ENCODE assay signal across 9 cellular contexts in genomic region chr10:133356549-133356948, GRCh38. TPM values are rescaled to one million over a fixed set of nuclear protein-coding genes. Genes with fewer than 3 reads are reported as not detected.
DNase-seq lines count a peak whose midpoint lies in the region; TF ChIP-seq lines count a peak whose summit lies in the region.
"Had no signal": no experiment of that assay in that cellular context is flagged by ENCODE, and none has a peak within 500 bp of the region (broad histone marks: within the 10 kb centered on the region; RNA-seq: fewer than 3 reads in every experiment).

No MANE protein-coding gene starts in this region.

- intact Hi-C loops in activated CD4-positive, alpha-beta memory T cell treated with anti-CD3 and anti-CD28 coated beads for 36 hours (cut with micrococcal nuclease): loop anchor here (5.0 kb wide), 2 partner anchors 36 to 49 kb away; partner anchors contain the start of genes MTG1, TUBGCP2 and ZNF511
- intact Hi-C loops in left ventricle myocardium inferior (cut with micrococcal nuclease): no loop called here
- intact Hi-C loops in spleen (cut with DNase I; ENCODE audit: low total_unique reads): no loop called here

- no peaks in the 10 kb centered on the region for H3K27me3 ChIP-seq in left ventricle myocardium inferior (ENCODE audit: low read depth)
- H3K27me3 ChIP-seq in spleen (replicated peaks in 1 of 7): no peaks in the 10 kb centered on the region

- DNase-seq in activated CD4-positive, alpha-beta memory T cell treated with anti-CD3 and anti-CD28 coated beads for 36 hours: no peak
- DNase-seq in left ventricle myocardium inferior: no peak
- DNase-seq in spleen: no peak
- no peak for DNase-seq in anterior cingulate cortex (lab: John Stamatoyannopoulos, UW)
- DNase-seq in nucleus accumbens (lab: John Stamatoyannopoulos, UW): no peak
- DNase-seq in iPS-NIHi11 (ENCODE audit: low spot score): no peak

- H3K9me3 Mint-ChIP-seq in activated CD4-positive, alpha-beta memory T cell treated with anti-CD3 and anti-CD28 coated beads for 36 hours: no peaks in the 10 kb centered on the region

- H3K27ac ChIP-seq in left ventricle myocardium inferior (replicated peaks) (no peak overlapping the region), spleen (no peak overlapping the region)

- peaks cover 31% of the 10 kb centered on the region for H3K4me1 ChIP-seq in left ventricle myocardium inferior
- H3K4me1 ChIP-seq in spleen: peaks cover 8 to 39% (median 20%) of the 10 kb centered on the region in 6 donors

- WGBS in spleen, 5 donors: 78 to 95% (median 84%) methylated on average over 4 to 10 of the region's 10 CpGs

- H3K27ac Mint-ChIP-seq in activated CD4-positive, alpha-beta memory T cell treated with anti-CD3 and anti-CD28 coated beads for 36 hours: no peak overlapping the region

- H3K9me3 ChIP-seq in left ventricle myocardium inferior (replicated peaks): no peaks in the 10 kb centered on the region
- no peaks in the 10 kb centered on the region for H3K9me3 ChIP-seq in spleen

- H3K36me3 ChIP-seq in left ventricle myocardium inferior (no peaks in the 10 kb centered on the region), spleen (peaks cover 0 to 18% (median 0%) of the 10 kb centered on the region in 6 donors)

- POLR2A ChIA-PET in activated CD4-positive, alpha-beta memory T cell treated with anti-CD3 and anti-CD28 coated beads for 36 hours (lab: Charles Lee): no interaction called here

- H3K27me3 Mint-ChIP-seq in activated CD4-positive, alpha-beta memory T cell treated with anti-CD3 and anti-CD28 coated beads for 36 hours: no peaks in the 10 kb centered on the region

- H3K4me3 ChIP-seq in GM12875 (ENCODE audit: low read depth, low read length): peak overlapping the region; percentile 73
- H3K4me3 ChIP-seq in left ventricle myocardium inferior: peak overlapping the region; percentile 80
- H3K4me3 ChIP-seq in spleen: peak overlapping the region in 7 of 8 donors; percentile 52 to 85 (median 59)

- TF ChIP-seq CTCF in GM12875 (IDR thresholded peaks at IDR 0.05; ENCODE audit: borderline replicate concordance, insufficient read depth, low read depth, low read length) (no peak), left ventricle myocardium inferior (IDR thresholded peaks at IDR 0.05; ENCODE audit: borderline replicate concordance) (no peak), spleen (IDR thresholded peaks at IDR 0.05 in 8 of 11, conservative IDR thresholded peaks at IDR 0.05 in 3 of 11) (no peak)

- H3K4me1 Mint-ChIP-seq in activated CD4-positive, alpha-beta memory T cell treated with anti-CD3 and anti-CD28 coated beads for 36 hours (ENCODE audit: low read depth): peaks cover 3% of the 10 kb centered on the region

- no peak for TF ChIP-seq POLR2A in spleen (IDR thresholded peaks at IDR 0.05)

- H3K36me3 Mint-ChIP-seq in activated CD4-positive, alpha-beta memory T cell treated with anti-CD3 and anti-CD28 coated beads for 36 hours: peaks cover 3% of the 10 kb centered on the region

- CTCF ChIA-PET in activated CD4-positive, alpha-beta memory T cell treated with anti-CD3 and anti-CD28 coated beads for 36 hours (lab: Charles Lee): no interaction called here

- peak overlapping the region; percentile 78 for H3K4me3 Mint-ChIP-seq in activated CD4-positive, alpha-beta memory T cell treated with anti-CD3 and anti-CD28 coated beads for 36 hours

RNA-seq across cellular contexts. Expression of gene FUOM, which starts 1.3 kb away (rescaled TPM):
- total RNA-seq in activated CD4-positive, alpha-beta memory T cell treated with anti-CD3 and anti-CD28 coated beads for 36 hours: 10 to 100 TPM; 46.5 to 49.8 TPM
- total RNA-seq in left ventricle myocardium inferior (5.1 TPM), spleen (10 to 100 TPM; 25.3 to 36.5 (median 27.7) TPM)
- 10 to 100 TPM; 43.8 to 79.6 (median 47.9) TPM for polyA plus RNA-seq in spleen

RNA-seq across cellular contexts. Expression of gene PRAP1, which starts 9.4 kb away (rescaled TPM):
- total RNA-seq in activated CD4-positive, alpha-beta memory T cell treated with anti-CD3 and anti-CD28 coated beads for 36 hours: not detected
- not detected for total RNA-seq in left ventricle myocardium inferior
- not detected for total RNA-seq in spleen
- not detected for polyA plus RNA-seq in spleen
- total RNA-seq: cerebellum, myocyte had no signal

RNA-seq across cellular contexts. Expression of gene ECHS1, which starts 16.6 kb away (rescaled TPM):
- 10 to 100 TPM; 60.2 to 64.8 TPM for total RNA-seq in activated CD4-positive, alpha-beta memory T cell treated with anti-CD3 and anti-CD28 coated beads for 36 hours
- total RNA-seq in left ventricle myocardium inferior: 212 TPM
- total RNA-seq in spleen: 10 to 100 TPM; 29.8 to 46.2 (median 44.8) TPM
- polyA plus RNA-seq in spleen: 10 to 100 TPM; 54.8 to 81.2 (median 62.7) TPM

RNA-seq across cellular contexts. Expression of gene CALY, which starts 19.9 kb away (rescaled TPM):
- not detected for total RNA-seq in activated CD4-positive, alpha-beta memory T cell treated with anti-CD3 and anti-CD28 coated beads for 36 hours
- total RNA-seq in left ventricle myocardium inferior: not detected
- 1 to 10 TPM in 3 of 7 donors, under 1 TPM in 3, not detected in 1; 0.30 to 3.4 (median 0.94) TPM for total RNA-seq in spleen
- under 1 TPM; 0.04 to 0.12 (median 0.10) TPM for polyA plus RNA-seq in spleen
- total RNA-seq: myocyte had no signal

RNA-seq across cellular contexts. Expression of gene PAOX, which starts 22.5 kb away (rescaled TPM):
- total RNA-seq in activated CD4-positive, alpha-beta memory T cell treated with anti-CD3 and anti-CD28 coated beads for 36 hours: 1 to 10 TPM; 8.8 to 9.6 TPM
- total RNA-seq in left ventricle myocardium inferior (2.9 TPM), spleen (10 to 100 TPM; 16.2 to 34.0 (median 22.8) TPM)
- 10 to 100 TPM; 15.4 to 26.0 (median 19.3) TPM for polyA plus RNA-seq in spleen
